30 cellular contexts compared by ENCODE assay signal in the genomic region with DNA sequence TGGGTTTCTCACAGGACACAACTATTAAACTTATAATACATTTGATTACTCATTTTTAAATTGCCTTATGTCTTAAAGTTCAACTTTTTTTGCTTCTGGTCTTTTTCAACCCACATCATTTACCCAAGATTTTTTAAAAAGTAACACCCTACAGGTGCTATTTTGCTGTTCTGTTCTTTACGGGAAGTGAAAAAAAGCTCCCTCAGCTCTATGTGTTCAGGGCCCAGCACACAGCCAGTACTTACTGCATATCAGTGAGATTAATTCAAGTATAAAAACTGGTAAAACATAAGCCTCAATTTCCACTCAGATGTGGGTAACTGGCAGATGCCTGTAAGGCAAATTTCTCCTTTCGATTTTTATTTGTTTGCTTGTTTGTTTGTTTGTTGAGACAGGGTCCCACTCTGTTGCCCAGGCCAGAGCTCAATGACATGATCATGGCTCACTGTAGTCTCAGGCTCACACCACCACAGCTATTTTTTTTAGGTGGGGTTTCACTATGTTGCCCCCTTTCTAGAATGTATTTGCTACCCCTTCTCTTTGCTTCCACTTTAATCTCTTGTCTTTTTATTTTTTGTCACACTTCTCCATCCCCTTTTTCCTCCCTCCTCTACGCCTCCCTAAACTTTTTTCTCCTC. TPM values are rescaled to one million over a fixed set of nuclear protein-coding genes. Genes with fewer than 3 reads are reported as not detected.
DNase-seq lines count a peak whose midpoint lies in the region; ATAC-seq and TF ChIP-seq lines count a peak whose summit lies in the region.
"Had no signal": no experiment of that assay in that cellular context is flagged by ENCODE, and none has a peak within 500 bp of the region (broad histone marks: within the 10 kb centered on the region; RNA-seq: fewer than 3 reads in every experiment).

No MANE protein-coding gene starts in this region.

- H3K9me3 ChIP-seq in HEK293 (ENCODE audit: control insufficient read depth, insufficient read depth, low read depth, low read length), result no peaks in the 10 kb centered on the region
- H3K9me3 ChIP-seq in OCI-LY3 (ENCODE audit: insufficient read depth, low read length), result peaks cover 12% of the 10 kb centered on the region; the same call in 1 of the 2 replicates
- H3K9me3 ChIP-seq: pancreas, SJSA1, testis had no signal

- no peak overlapping the region for H3K27ac ChIP-seq in HEK293 (ENCODE audit: extremely low read depth, low read depth, low read length)
- peak overlapping the region; percentile 94 for H3K27ac ChIP-seq in OCI-LY3 (ENCODE audit: low read length)
- H3K27ac ChIP-seq: 22Rv1, neural progenitor cell, pancreas, SJSA1, testis had no signal

- ATAC-seq in stimulated activated naive B cell treated with anti-CD40 and anti-IgM and Interleukin-4, amounts not matched to agents 10 μg/mL and 1 μg/mL and 100 μg/mL, for 72 hours (replicated peaks), result peak; percentile 73 to 84
- ATAC-seq: left colon, pancreas had no signal

- H3K4me1 ChIP-seq in HEK293 (ENCODE audit: control insufficient read depth, insufficient read depth, low read length) (no peaks in the 10 kb centered on the region), OCI-LY3 (ENCODE audit: low read length) (peaks cover 65% of the 10 kb centered on the region)
- H3K4me1 ChIP-seq: neural progenitor cell, pancreas, SJSA1, testis had no signal

- no peaks in the 10 kb centered on the region for H3K4me1 Mint-ChIP-seq in activated CD4-positive, alpha-beta T cell treated with anti-CD3 and anti-CD28 coated beads, Interleukin-2, amount 10 ng/mL, durations not matched to agents 24 days and 14 days
- H3K4me1 Mint-ChIP-seq in stimulated activated naive B cell treated with anti-CD40 and anti-IgM and Interleukin-4, amounts not matched to agents 10 μg/mL and 1 μg/mL and 100 μg/mL, for 72 hours, result peaks cover 0 to 3% of the 10 kb centered on the region in 2 donors
- H3K4me1 Mint-ChIP-seq: neural progenitor cell had no signal

- TF ChIP-seq CTCF in HEK293 (tag by site-specific recombination; IDR thresholded peaks at IDR 0.05) (no peak), OCI-LY3 (IDR thresholded peaks at IDR 0.05; ENCODE audit: low read depth, low read length) (no peak)

- H2AFZ ChIP-seq in OCI-LY3 (ENCODE audit: low read depth, low read length), result no peak overlapping the region
- H2AFZ ChIP-seq: neural progenitor cell had no signal

- DNase-seq in activated CD4-positive, alpha-beta T cell treated with anti-CD3 and anti-CD28 coated beads, Interleukin-2, amount 10 ng/mL, durations not matched to agents 24 days and 14 days, result peak; percentile 18
- DNase-seq in activated CD4-positive, alpha-beta T cell treated with anti-CD3 and anti-CD28 coated beads for 4 hours, result no peak
- no peak for DNase-seq in stimulated activated naive B cell treated with anti-CD40 and anti-IgM and Interleukin-4, amounts not matched to agents 10 μg/mL and 1 μg/mL and 100 μg/mL, for 72 hours
- DNase-seq in DMS53 (lab: John Stamatoyannopoulos, UW), result no peak
- no peak for DNase-seq in activated CD4-positive, CD25-positive, alpha-beta regulatory T cell treated with anti-CD3 and anti-CD28 coated beads, Interleukin-2, amount 50 U/mL, for 72 hours
- DNase-seq in NCI-H446 treated with DMSO at 0.1 percent for 48 hours (lab: John Stamatoyannopoulos, UW), result no peak
- DNase-seq: activated CD4-positive, alpha-beta memory T cell treated with anti-CD3 and anti-CD28 coated beads for 36 hours; activated CD4-positive, CD25-positive, alpha-beta regulatory T cell; activated CD8-positive, alpha-beta memory T cell treated with anti-CD3 and anti-CD28 coated beads, Interleukin-2, amount 50 U/mL, for 4 hours; activated naive CD4-positive, alpha-beta T cell treated with Interleukin-2 at 50 U/mL for 16 hours; caudate nucleus; DMS79 treated with DMSO at 0.1 percent for 48 hours; erythroblast; GF-D8; left colon; mammary epithelial cell; NCI-H1436 treated with DMSO at 0.1 percent for 48 hours; NCI-H2081 treated with DMSO at 0.1 percent for 48 hours; NCI-H2227 treated with DMSO at 0.1 percent for 48 hours; NCI-H526 treated with DMSO at 0.1 percent for 48 hours; pancreas; retina; stimulated activated naive CD4-positive, alpha-beta T cell; testis had no signal

- no peaks in the 10 kb centered on the region for H4K20me1 ChIP-seq in OCI-LY3 (ENCODE audit: insufficient read depth, low read length)

- H3K27me3 Mint-ChIP-seq in activated CD4-positive, alpha-beta T cell treated with anti-CD3 and anti-CD28 coated beads, Interleukin-2, amount 10 ng/mL, durations not matched to agents 24 days and 14 days, result peaks cover 5% of the 10 kb centered on the region
- H3K27me3 Mint-ChIP-seq in stimulated activated naive B cell treated with anti-CD40 and anti-IgM and Interleukin-4, amounts not matched to agents 10 μg/mL and 1 μg/mL and 100 μg/mL, for 72 hours, result no peaks in the 10 kb centered on the region
- H3K27me3 Mint-ChIP-seq: activated CD4-positive, alpha-beta memory T cell treated with anti-CD3 and anti-CD28 coated beads for 36 hours had no signal

- CTCF ChIA-PET in HEK293 (lab: Yijun Ruan, JAX), result interaction anchor here (0.6 kb wide), 1 partner anchor 13 kb away, joined by 3 read pairs; no protein-coding TSS in a partner anchor

- POLR2A ChIA-PET in HEK293 (lab: Yijun Ruan, JAX), result no interaction called here

- intact Hi-C loops in activated CD4-positive, alpha-beta T cell treated with anti-CD3 and anti-CD28 coated beads, Interleukin-2, amount 10 ng/mL, durations not matched to agents 24 days and 14 days (cut with micrococcal nuclease), result no loop called here

- peaks cover 2% of the 10 kb centered on the region for H3K36me3 Mint-ChIP-seq in activated CD4-positive, alpha-beta T cell treated with anti-CD3 and anti-CD28 coated beads, Interleukin-2, amount 10 ng/mL, durations not matched to agents 24 days and 14 days (ENCODE audit: low read depth)
- peaks cover 5 to 8% of the 10 kb centered on the region in 2 donors for H3K36me3 Mint-ChIP-seq in stimulated activated naive B cell treated with anti-CD40 and anti-IgM and Interleukin-4, amounts not matched to agents 10 μg/mL and 1 μg/mL and 100 μg/mL, for 72 hours
- H3K36me3 Mint-ChIP-seq: neural progenitor cell had no signal

- no peaks in the 10 kb centered on the region for H3K27me3 ChIP-seq in OCI-LY3 (ENCODE audit: low read depth, low read length)
- H3K27me3 ChIP-seq: neural progenitor cell, pancreas, SJSA1, testis had no signal

- H3K36me3 ChIP-seq in HEK293 (ENCODE audit: control insufficient read depth in 2 of 2, insufficient read depth in 1 of 2, low read length in 2 of 2) (no peaks in the 10 kb centered on the region), OCI-LY3 (replicated peaks; ENCODE audit: low read depth, low read length) (peaks cover 17% of the 10 kb centered on the region)
- H3K36me3 ChIP-seq: neural progenitor cell, pancreas, SJSA1 had no signal

- no peaks in the 10 kb centered on the region for H3K9me3 Mint-ChIP-seq in activated CD4-positive, alpha-beta T cell treated with anti-CD3 and anti-CD28 coated beads, Interleukin-2, amount 10 ng/mL, durations not matched to agents 24 days and 14 days
- H3K9me3 Mint-ChIP-seq in stimulated activated naive B cell treated with anti-CD40 and anti-IgM and Interleukin-4, amounts not matched to agents 10 μg/mL and 1 μg/mL and 100 μg/mL, for 72 hours, result no peaks in the 10 kb centered on the region
- H3K9me3 Mint-ChIP-seq: activated CD4-positive, alpha-beta memory T cell treated with anti-CD3 and anti-CD28 coated beads for 36 hours; neural progenitor cell had no signal

- H3K79me2 ChIP-seq in OCI-LY3 (ENCODE audit: low read length), result no peaks in the 10 kb centered on the region

- no peak overlapping the region for H3K4me3 ChIP-seq in HEK293 (ENCODE audit: low read depth, low read length)
- peak overlapping the region; percentile 0; the same call in 1 of the 2 replicates for H3K4me3 ChIP-seq in OCI-LY3 (ENCODE audit: low read length)
- H3K4me3 ChIP-seq: neural progenitor cell, pancreas, SJSA1, testis had no signal

- peak overlapping the region; percentile 49 for H3K4me2 ChIP-seq in OCI-LY3 (ENCODE audit: low read length)
- H3K4me2 ChIP-seq: neural progenitor cell had no signal

- H3K9ac ChIP-seq in OCI-LY3 (ENCODE audit: low read length), result peak overlapping the region; percentile 59
- H3K9ac ChIP-seq: neural progenitor cell had no signal

- H3K4me3 Mint-ChIP-seq in activated CD4-positive, alpha-beta T cell treated with anti-CD3 and anti-CD28 coated beads, Interleukin-2, amount 10 ng/mL, durations not matched to agents 24 days and 14 days, result no peak overlapping the region
- H3K4me3 Mint-ChIP-seq in stimulated activated naive B cell treated with anti-CD40 and anti-IgM and Interleukin-4, amounts not matched to agents 10 μg/mL and 1 μg/mL and 100 μg/mL, for 72 hours, result no peak overlapping the region
- H3K4me3 Mint-ChIP-seq: activated CD4-positive, alpha-beta memory T cell treated with anti-CD3 and anti-CD28 coated beads for 36 hours; neural progenitor cell had no signal

- H3K27ac Mint-ChIP-seq in activated CD4-positive, alpha-beta T cell treated with anti-CD3 and anti-CD28 coated beads, Interleukin-2, amount 10 ng/mL, durations not matched to agents 24 days and 14 days, result no peak overlapping the region
- no peak overlapping the region for H3K27ac Mint-ChIP-seq in stimulated activated naive B cell treated with anti-CD40 and anti-IgM and Interleukin-4, amounts not matched to agents 10 μg/mL and 1 μg/mL and 100 μg/mL, for 72 hours
- H3K27ac Mint-ChIP-seq: activated CD4-positive, alpha-beta memory T cell treated with anti-CD3 and anti-CD28 coated beads for 36 hours; neural progenitor cell had no signal

RNA-seq across cellular contexts. Expression of a gene that starts 20.3 kb away (rescaled TPM):
- 3.4 and 4.8 TPM in 2 replicates for total RNA-seq in activated CD4-positive, alpha-beta T cell treated with anti-CD3 and anti-CD28 coated beads, Interleukin-2, amount 10 ng/mL, durations not matched to agents 24 days and 14 days

RNA-seq across cellular contexts. Expression of a gene that starts 35.4 kb away (rescaled TPM):
- 94.3 and 94.7 TPM in 2 replicates for total RNA-seq in activated CD4-positive, alpha-beta T cell treated with anti-CD3 and anti-CD28 coated beads, Interleukin-2, amount 10 ng/mL, durations not matched to agents 24 days and 14 days
- total RNA-seq: LHCN-M2 had no signal
